2 cellular contexts compared by ENCODE assay signal in the genomic region with DNA sequence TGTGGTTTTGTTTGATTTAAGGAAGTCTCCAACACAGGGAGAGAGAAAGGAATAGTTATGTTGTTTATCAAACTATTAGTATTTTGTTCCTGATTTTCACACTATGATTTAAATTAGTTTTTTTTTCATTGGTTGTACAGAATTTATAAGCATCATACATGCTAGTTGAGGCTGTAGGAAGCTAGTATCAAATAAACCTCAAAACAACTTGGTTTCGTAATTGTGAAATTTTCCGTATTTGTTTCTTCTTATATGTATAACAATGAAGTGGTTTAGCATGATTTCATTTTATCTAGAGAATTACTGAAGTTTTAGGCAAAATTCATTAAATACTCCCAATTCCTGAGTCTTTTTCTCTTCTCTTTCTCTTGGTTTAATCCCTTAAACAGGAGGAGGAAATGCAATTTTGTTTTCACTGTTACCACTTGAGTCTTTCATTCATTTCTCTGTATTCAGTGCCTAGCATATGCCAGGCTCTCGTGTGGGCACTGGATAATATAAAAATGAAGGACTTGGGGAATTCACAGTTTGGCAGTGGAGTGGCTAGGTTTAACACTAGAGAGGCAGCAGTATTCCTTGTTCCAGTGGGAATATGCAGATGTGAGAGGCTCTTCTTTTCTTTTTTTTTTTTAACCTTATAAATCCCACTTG.
TF ChIP-seq lines count a peak whose summit lies in the region.

No MANE protein-coding gene starts in this region.

TF ChIP-seq in liver, 16 proteins besides CTCF, POLR2A, EP300 and RAD21:
- TF ChIP-seq NR2F2 (IDR thresholded peaks at IDR 0.05) (no peak), RXRA (IDR thresholded peaks at IDR 0.05) (no peak), GABPA (IDR thresholded peaks at IDR 0.05 in 1 of 2, conservative IDR thresholded peaks at IDR 0.05 in 1 of 2) (no peak), TAF1 (conservative IDR thresholded peaks at IDR 0.05) (no peak), YY1 (IDR thresholded peaks at IDR 0.05) (no peak), HNF4G (IDR thresholded peaks at IDR 0.05) (no peak), FOXA2 (IDR thresholded peaks at IDR 0.05) (no peak), FOXA1 (IDR thresholded peaks at IDR 0.05) (no peak), SP1 (IDR thresholded peaks at IDR 0.05) (no peak)
- TF ChIP-seq, protein P1, sequence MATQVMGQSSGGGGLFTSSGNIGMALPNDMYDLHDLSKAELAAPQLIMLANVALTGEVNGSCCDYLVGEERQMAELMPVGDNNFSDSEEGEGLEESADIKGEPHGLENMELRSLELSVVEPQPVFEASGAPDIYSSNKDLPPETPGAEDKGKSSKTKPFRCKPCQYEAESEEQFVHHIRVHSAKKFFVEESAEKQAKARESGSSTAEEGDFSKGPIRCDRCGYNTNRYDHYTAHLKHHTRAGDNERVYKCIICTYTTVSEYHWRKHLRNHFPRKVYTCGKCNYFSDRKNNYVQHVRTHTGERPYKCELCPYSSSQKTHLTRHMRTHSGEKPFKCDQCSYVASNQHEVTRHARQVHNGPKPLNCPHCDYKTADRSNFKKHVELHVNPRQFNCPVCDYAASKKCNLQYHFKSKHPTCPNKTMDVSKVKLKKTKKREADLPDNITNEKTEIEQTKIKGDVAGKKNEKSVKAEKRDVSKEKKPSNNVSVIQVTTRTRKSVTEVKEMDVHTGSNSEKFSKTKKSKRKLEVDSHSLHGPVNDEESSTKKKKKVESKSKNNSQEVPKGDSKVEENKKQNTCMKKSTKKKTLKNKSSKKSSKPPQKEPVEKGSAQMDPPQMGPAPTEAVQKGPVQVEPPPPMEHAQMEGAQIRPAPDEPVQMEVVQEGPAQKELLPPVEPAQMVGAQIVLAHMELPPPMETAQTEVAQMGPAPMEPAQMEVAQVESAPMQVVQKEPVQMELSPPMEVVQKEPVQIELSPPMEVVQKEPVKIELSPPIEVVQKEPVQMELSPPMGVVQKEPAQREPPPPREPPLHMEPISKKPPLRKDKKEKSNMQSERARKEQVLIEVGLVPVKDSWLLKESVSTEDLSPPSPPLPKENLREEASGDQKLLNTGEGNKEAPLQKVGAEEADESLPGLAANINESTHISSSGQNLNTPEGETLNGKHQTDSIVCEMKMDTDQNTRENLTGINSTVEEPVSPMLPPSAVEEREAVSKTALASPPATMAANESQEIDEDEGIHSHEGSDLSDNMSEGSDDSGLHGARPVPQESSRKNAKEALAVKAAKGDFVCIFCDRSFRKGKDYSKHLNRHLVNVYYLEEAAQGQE (IDR thresholded peaks at IDR 0.05) = no peak
- TF ChIP-seq, protein P2, sequence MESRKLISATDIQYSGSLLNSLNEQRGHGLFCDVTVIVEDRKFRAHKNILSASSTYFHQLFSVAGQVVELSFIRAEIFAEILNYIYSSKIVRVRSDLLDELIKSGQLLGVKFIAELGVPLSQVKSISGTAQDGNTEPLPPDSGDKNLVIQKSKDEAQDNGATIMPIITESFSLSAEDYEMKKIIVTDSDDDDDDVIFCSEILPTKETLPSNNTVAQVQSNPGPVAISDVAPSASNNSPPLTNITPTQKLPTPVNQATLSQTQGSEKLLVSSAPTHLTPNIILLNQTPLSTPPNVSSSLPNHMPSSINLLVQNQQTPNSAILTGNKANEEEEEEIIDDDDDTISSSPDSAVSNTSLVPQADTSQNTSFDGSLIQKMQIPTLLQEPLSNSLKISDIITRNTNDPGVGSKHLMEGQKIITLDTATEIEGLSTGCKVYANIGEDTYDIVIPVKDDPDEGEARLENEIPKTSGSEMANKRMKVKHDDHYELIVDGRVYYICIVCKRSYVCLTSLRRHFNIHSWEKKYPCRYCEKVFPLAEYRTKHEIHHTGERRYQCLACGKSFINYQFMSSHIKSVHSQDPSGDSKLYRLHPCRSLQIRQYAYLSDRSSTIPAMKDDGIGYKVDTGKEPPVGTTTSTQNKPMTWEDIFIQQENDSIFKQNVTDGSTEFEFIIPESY (IDR thresholded peaks at IDR 0.05) = no peak
- TF ChIP-seq, protein P3, sequence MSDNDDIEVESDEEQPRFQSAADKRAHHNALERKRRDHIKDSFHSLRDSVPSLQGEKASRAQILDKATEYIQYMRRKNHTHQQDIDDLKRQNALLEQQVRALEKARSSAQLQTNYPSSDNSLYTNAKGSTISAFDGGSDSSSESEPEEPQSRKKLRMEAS (IDR thresholded peaks at IDR 0.05) = no peak
- TF ChIP-seq, protein P4, sequence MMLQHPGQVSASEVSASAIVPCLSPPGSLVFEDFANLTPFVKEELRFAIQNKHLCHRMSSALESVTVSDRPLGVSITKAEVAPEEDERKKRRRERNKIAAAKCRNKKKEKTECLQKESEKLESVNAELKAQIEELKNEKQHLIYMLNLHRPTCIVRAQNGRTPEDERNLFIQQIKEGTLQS (IDR thresholded peaks at IDR 0.05) = no peak

TF ChIP-seq in HepG2, 621 proteins besides CTCF, POLR2A, EP300 and RAD21:
- TF ChIP-seq ZNF788 (CRISPR knock-in tag; IDR thresholded peaks at IDR 0.05; ENCODE audit: borderline replicate concordance) = no peak
- no peak for TF ChIP-seq ZNF234 (CRISPR knock-in tag; conservative IDR thresholded peaks at IDR 0.05)
- no peak for TF ChIP-seq SRF (IDR thresholded peaks at IDR 0.05; ENCODE audit: low read depth, low read length)
- TF ChIP-seq ZNF34 (CRISPR knock-in tag; IDR thresholded peaks at IDR 0.05; ENCODE audit: borderline replicate concordance) = no peak
- TF ChIP-seq, protein P5, sequence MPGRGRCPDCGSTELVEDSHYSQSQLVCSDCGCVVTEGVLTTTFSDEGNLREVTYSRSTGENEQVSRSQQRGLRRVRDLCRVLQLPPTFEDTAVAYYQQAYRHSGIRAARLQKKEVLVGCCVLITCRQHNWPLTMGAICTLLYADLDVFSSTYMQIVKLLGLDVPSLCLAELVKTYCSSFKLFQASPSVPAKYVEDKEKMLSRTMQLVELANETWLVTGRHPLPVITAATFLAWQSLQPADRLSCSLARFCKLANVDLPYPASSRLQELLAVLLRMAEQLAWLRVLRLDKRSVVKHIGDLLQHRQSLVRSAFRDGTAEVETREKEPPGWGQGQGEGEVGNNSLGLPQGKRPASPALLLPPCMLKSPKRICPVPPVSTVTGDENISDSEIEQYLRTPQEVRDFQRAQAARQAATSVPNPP (CRISPR knock-in tag; IDR thresholded peaks at IDR 0.05) = no peak
- TF ChIP-seq ZNF121 (CRISPR knock-in tag; IDR thresholded peaks at IDR 0.05) = no peak
- TF ChIP-seq MYNN (CRISPR knock-in tag; IDR thresholded peaks at IDR 0.05; ENCODE audit: low read depth) = no peak
- TF ChIP-seq, protein P6, sequence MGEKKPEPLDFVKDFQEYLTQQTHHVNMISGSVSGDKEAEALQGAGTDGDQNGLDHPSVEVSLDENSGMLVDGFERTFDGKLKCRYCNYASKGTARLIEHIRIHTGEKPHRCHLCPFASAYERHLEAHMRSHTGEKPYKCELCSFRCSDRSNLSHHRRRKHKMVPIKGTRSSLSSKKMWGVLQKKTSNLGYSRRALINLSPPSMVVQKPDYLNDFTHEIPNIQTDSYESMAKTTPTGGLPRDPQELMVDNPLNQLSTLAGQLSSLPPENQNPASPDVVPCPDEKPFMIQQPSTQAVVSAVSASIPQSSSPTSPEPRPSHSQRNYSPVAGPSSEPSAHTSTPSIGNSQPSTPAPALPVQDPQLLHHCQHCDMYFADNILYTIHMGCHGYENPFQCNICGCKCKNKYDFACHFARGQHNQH (CRISPR knock-in tag; IDR thresholded peaks at IDR 0.05) = no peak
TF ChIP-seq in HepG2: peak in this region for 0.
